ENCODE assay signal across 1 cellular context in the genomic region with DNA sequence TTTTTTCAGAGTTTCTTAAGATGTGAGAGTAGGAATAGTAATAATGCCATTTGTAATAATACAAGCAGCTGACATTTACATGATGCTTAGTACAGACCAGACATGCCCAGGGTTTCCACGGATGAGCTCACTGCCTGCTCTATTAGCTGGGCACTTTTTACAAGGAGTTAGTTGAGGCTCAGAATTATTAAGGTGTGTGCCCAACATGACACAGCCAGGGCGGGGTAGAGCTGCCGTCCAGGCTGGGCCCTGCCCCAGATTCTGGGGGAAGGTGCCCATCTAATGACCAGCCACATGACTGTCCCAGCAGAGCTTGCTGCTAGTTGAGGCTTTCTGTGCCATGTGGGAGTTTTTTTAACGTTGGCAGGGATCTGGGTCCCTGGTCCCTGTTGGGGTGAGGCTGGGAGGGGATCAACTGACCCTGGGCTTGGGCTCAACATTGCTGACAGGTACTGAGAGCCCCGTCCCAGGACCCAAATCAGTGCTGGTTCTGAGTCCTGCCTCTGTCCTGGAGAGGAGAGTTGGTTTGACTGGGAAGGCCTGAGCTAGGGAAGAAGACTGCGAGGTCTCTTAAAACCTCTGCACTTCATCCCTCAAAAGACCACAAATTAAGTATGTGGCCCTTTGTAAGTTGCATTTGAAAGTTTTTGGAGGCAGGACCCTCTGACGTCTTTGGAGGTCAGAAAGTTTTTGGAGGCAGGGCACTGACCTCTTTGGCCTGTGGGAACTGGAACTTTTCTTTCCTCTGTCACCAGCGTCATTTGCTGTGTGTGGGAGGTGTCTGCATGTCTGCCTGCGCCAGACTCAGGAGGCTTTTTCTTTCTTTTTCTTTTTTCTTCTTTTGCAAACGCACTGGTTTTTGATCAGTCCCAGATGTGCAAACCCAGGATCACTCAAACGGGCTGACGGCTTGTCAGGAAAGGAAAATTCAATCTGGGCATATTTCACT.
TF ChIP-seq lines count a peak whose summit lies in the region.

No MANE protein-coding gene starts in this region.

TF ChIP-seq in SK-N-SH treated with all-trans-retinoic acid at 6 μM for 48 hours, 23 proteins besides CTCF, POLR2A, EP300 and RAD21 (continued from another document):
- TF ChIP-seq CSRNP3 (CRISPR knock-in tag; IDR thresholded peaks at IDR 0.05) (no peak), ZFP3 (CRISPR knock-in tag; IDR thresholded peaks at IDR 0.05) (no peak), ZFP30 (CRISPR knock-in tag; IDR thresholded peaks at IDR 0.05) (no peak), CSDC2 (CRISPR knock-in tag; IDR thresholded peaks at IDR 0.05) (no peak), ZC3H10 (CRISPR knock-in tag; IDR thresholded peaks at IDR 0.05) (no peak), ZNF8 (CRISPR knock-in tag; IDR thresholded peaks at IDR 0.05) (no peak), ESRRG (CRISPR knock-in tag; IDR thresholded peaks at IDR 0.05) (no peak), GLIS3 (CRISPR knock-in tag; IDR thresholded peaks at IDR 0.05) (no peak), ISL1 (CRISPR knock-in tag; IDR thresholded peaks at IDR 0.05) (no peak)
- TF ChIP-seq, protein P1, sequence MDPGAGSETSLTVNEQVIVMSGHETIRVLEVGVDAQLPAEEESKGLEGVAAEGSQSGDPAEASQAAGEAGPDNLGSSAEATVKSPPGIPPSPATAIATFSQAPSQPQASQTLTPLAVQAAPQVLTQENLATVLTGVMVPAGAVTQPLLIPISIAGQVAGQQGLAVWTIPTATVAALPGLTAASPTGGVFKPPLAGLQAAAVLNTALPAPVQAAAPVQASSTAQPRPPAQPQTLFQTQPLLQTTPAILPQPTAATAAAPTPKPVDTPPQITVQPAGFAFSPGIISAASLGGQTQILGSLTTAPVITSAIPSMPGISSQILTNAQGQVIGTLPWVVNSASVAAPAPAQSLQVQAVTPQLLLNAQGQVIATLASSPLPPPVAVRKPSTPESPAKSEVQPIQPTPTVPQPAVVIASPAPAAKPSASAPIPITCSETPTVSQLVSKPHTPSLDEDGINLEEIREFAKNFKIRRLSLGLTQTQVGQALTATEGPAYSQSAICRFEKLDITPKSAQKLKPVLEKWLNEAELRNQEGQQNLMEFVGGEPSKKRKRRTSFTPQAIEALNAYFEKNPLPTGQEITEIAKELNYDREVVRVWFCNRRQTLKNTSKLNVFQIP (CRISPR knock-in tag; IDR thresholded peaks at IDR 0.05; ENCODE audit: borderline replicate concordance, low read depth): no peak
TF ChIP-seq in SK-N-SH treated with all-trans-retinoic acid at 6 μM for 48 hours: peak in this region for 0.
